In the genomic region with DNA sequence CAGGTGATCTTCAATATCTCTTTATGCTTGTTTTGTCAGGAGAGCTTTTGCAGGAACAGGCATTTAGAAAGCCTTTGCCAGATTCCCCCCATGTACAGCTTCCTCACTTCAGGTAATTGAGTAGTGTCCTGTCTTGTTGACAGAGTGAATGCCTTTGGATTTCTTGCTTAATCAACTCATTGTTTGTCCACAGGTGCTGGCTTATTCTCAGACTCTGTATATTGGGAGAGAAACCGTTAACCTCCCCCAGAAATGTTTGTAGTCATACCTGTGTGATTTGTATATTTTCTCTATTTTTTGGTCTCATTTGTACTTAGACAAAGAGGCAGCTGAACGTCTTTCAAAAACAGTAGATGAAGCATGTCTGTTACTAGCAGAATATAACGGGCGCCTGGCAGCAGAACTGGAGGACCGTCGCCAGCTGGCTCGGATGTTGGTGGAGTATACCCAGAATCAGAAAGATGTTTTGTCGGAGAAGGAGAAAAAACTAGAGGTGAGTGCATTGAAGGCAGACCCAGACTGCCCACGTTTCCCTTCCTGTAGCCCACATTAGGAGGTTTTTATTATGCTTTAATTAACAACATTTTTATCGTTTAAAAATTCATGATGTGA, we compare ENCODE assay signal across 24 cellular contexts. TPM values are rescaled to one million over a fixed set of nuclear protein-coding genes. Genes with fewer than 3 reads are reported as not detected.
DNase-seq lines count a peak whose midpoint lies in the region; ATAC-seq and TF ChIP-seq lines count a peak whose summit lies in the region.
"Had no signal": no experiment of that assay in that cellular context is flagged by ENCODE, and none has a peak within 500 bp of the region (broad histone marks: within the 10 kb centered on the region; RNA-seq: fewer than 3 reads in every experiment).

No MANE protein-coding gene starts in this region.

- ATAC-seq in heart left ventricle (peak in 3 of 4 donors; percentile 18 to 53 (median 46)), right lobe of liver (peak; percentile 66 to 81 (median 76)), GM21529 (IDR thresholded peaks at IDR 0.05; ENCODE audit: unreplicated experiment) (no peak)
- no peak for ATAC-seq in activated CD4-positive, CD25-positive, alpha-beta regulatory T cell treated with anti-CD3 and anti-CD28 coated beads, Interleukin-2, amount 50 U/mL, for 24 hours
- no peak for ATAC-seq in activated T-cell treated with anti-CD3 and anti-CD28 coated beads, Interleukin-2, amount 50 U/mL, for 4 hours
- ATAC-seq: stimulated activated effector memory CD8-positive, alpha-beta T cell treated with anti-CD3 and anti-CD28 coated beads, Interleukin-12 subunit alpha, Interleukin-12 subunit beta, amount 100 ng/mL, for 72 hours; WTC11 had no signal

- H3K27ac ChIP-seq in VCaP: peak overlapping the region; percentile 41
- H3K27ac ChIP-seq in heart left ventricle: peak overlapping the region in 11 of 12 donors; percentile 40 to 91 (median 73)
- peak overlapping the region; percentile 57 to 84 (median 73) for H3K27ac ChIP-seq in right lobe of liver

- H3K9me3 ChIP-seq in heart left ventricle (no peaks in the 10 kb centered on the region), right lobe of liver (no peaks in the 10 kb centered on the region)

- intact Hi-C loops in heart left ventricle (cut with DNase I): loop anchor here in 2 of 10 donors (10.0 kb wide), 2 partner anchors 259 to 339 kb away; no protein-coding TSS in a partner anchor
- intact Hi-C loops in right lobe of liver (cut with DNase I): loop anchor here in 1 of 2 donors (10.0 kb wide), 1 partner anchor 99 kb away; a partner anchor contains a TSS

- peaks cover 46% of the 10 kb centered on the region for H3K36me3 Mint-ChIP-seq in activated T-cell treated with anti-CD3 and anti-CD28 coated beads, Interleukin-2, amount 50 U/mL, for 4 hours (ENCODE audit: insufficient read depth)
- H3K36me3 Mint-ChIP-seq: stimulated activated effector memory CD8-positive, alpha-beta T cell treated with anti-CD3 and anti-CD28 coated beads, Interleukin-12 subunit alpha, Interleukin-12 subunit beta, amount 100 ng/mL, for 72 hours had no signal

- TF ChIP-seq POLR2A in heart left ventricle (IDR thresholded peaks at IDR 0.05) (no peak), right lobe of liver (IDR thresholded peaks at IDR 0.05) (peak; percentile 72)

- DNase-seq in Ammon's horn (ENCODE audit: low spot score) (peak; percentile 16), heart left ventricle (peak in 1 of 5 donors; percentile 48), right lobe of liver (peak; percentile 39 to 71 (median 68)), NCI-H524 (lab: John Stamatoyannopoulos, UW) (no peak)
- no peak for DNase-seq in activated T-cell treated with anti-CD3 and anti-CD28 coated beads, Interleukin-2, amount 50 U/mL, for 4 hours
- DNase-seq: activated CD4-positive, alpha-beta memory T cell treated with anti-CD3 and anti-CD28 coated beads for 36 hours; activated CD8-positive, alpha-beta memory T cell treated with anti-CD3 and anti-CD28 coated beads, Interleukin-2, amount 50 U/mL, for 48 hours; activated naive CD8-positive, alpha-beta T cell treated with anti-CD3 and anti-CD28 coated beads for 36 hours; effector memory CD4-positive, alpha-beta T cell; erythroblast; foreskin fibroblast; GF-D8; islet precursor cell; KG1; mammary epithelial cell; NCI-H146; NCI-H82 had no signal

- 57 to 68% (median 60%) methylated on average over 10 of the region's 10 CpGs for WGBS in heart left ventricle, 4 donors
- 27% methylated on average over 10 of the region's 10 CpGs for WGBS in right lobe of liver (ENCODE audit: insufficient coverage, low coverage, low lambda C conversion rate, missing lambda C conversion rate)

- H3K4me1 Mint-ChIP-seq in activated T-cell treated with anti-CD3 and anti-CD28 coated beads, Interleukin-2, amount 50 U/mL, for 4 hours (ENCODE audit: low read depth): no peaks in the 10 kb centered on the region
- H3K4me1 Mint-ChIP-seq: activated naive CD8-positive, alpha-beta T cell treated with anti-CD3 and anti-CD28 coated beads for 36 hours; stimulated activated effector memory CD8-positive, alpha-beta T cell treated with anti-CD3 and anti-CD28 coated beads, Interleukin-12 subunit alpha, Interleukin-12 subunit beta, amount 100 ng/mL, for 72 hours; WTC11 had no signal

- no peak overlapping the region for H3K4me3 Mint-ChIP-seq in activated T-cell treated with anti-CD3 and anti-CD28 coated beads, Interleukin-2, amount 50 U/mL, for 4 hours
- H3K4me3 Mint-ChIP-seq: activated CD4-positive, alpha-beta memory T cell treated with anti-CD3 and anti-CD28 coated beads for 36 hours; activated naive CD8-positive, alpha-beta T cell treated with anti-CD3 and anti-CD28 coated beads for 36 hours; stimulated activated effector memory CD8-positive, alpha-beta T cell treated with anti-CD3 and anti-CD28 coated beads, Interleukin-12 subunit alpha, Interleukin-12 subunit beta, amount 100 ng/mL, for 72 hours; WTC11 had no signal

- H3K4me1 ChIP-seq in heart left ventricle: peaks cover 0 to 31% (median 11%) of the 10 kb centered on the region in 12 donors
- peaks cover 0 to 37% (median 18%) of the 10 kb centered on the region in 4 donors for H3K4me1 ChIP-seq in right lobe of liver

- no peaks in the 10 kb centered on the region for H3K27me3 ChIP-seq in heart left ventricle
- H3K27me3 ChIP-seq in right lobe of liver: no peaks in the 10 kb centered on the region

- TF ChIP-seq CTCF in VCaP (conservative IDR thresholded peaks at IDR 0.05) (no peak), heart left ventricle (IDR thresholded peaks at IDR 0.05) (no peak), right lobe of liver (IDR thresholded peaks at IDR 0.05) (no peak)

- peaks cover 0 to 100% (median 97%) of the 10 kb centered on the region in 9 donors for H3K36me3 ChIP-seq in heart left ventricle
- peaks cover 0 to 25% (median 8%) of the 10 kb centered on the region in 4 donors for H3K36me3 ChIP-seq in right lobe of liver

- H3K9me3 Mint-ChIP-seq in activated T-cell treated with anti-CD3 and anti-CD28 coated beads, Interleukin-2, amount 50 U/mL, for 4 hours: no peaks in the 10 kb centered on the region
- H3K9me3 Mint-ChIP-seq: activated CD4-positive, alpha-beta memory T cell treated with anti-CD3 and anti-CD28 coated beads for 36 hours; activated T-helper 2 cell treated with anti-CD3 and anti-CD28 coated beads, Interferon-gamma antibody, Interleukin-2, Interleukin-4, amounts not matched to agents 10 μg/mL and 5 μg/mL and 100 μg/mL, durations not matched to agents 14 hours and 24 hours and 36 hours; stimulated activated effector memory CD8-positive, alpha-beta T cell treated with anti-CD3 and anti-CD28 coated beads, Interleukin-12 subunit alpha, Interleukin-12 subunit beta, amount 100 ng/mL, for 72 hours; WTC11 had no signal

- no peaks in the 10 kb centered on the region for H3K27me3 Mint-ChIP-seq in activated T-cell treated with anti-CD3 and anti-CD28 coated beads, Interleukin-2, amount 50 U/mL, for 4 hours (ENCODE audit: low read depth)
- H3K27me3 Mint-ChIP-seq: activated CD4-positive, alpha-beta memory T cell treated with anti-CD3 and anti-CD28 coated beads for 36 hours; activated naive CD8-positive, alpha-beta T cell treated with anti-CD3 and anti-CD28 coated beads for 36 hours had no signal

- H3K4me3 ChIP-seq in heart left ventricle (no peak overlapping the region), right lobe of liver (peak overlapping the region in 2 of 3 donors; percentile 32 to 36)
- H3K4me3 ChIP-seq: smooth muscle cell had no signal

RNA-seq across cellular contexts. Expression of a gene that starts 32.3 kb away (rescaled TPM):
- total RNA-seq in heart left ventricle (10 to 100 TPM; 32.5 to 60.2 (median 43.1) TPM), right lobe of liver (100 to 1,000 TPM in 1 of 6 experiments, 10 to 100 TPM in 5; 25.0 to 153 (median 37.9) TPM)
- polyA plus RNA-seq in heart left ventricle: 10 to 100 TPM in 1 of 2 donors, 1 to 10 TPM in 1; 9.1 to 41.3 TPM
- total RNA-seq in activated T-cell treated with anti-CD3 and anti-CD28 coated beads, Interleukin-2, amount 50 U/mL, for 4 hours: 10 to 100 TPM; 38.6 to 40.4 (median 39.6) TPM

RNA-seq across cellular contexts. Expression of a gene that starts 32.6 kb away (rescaled TPM):
- total RNA-seq in heart left ventricle (10 to 100 TPM in 8 of 9 donors, 1 to 10 TPM in 1; 9.7 to 13.3 (median 11.0) TPM), right lobe of liver (10 to 100 TPM in 4 of 6 experiments, 1 to 10 TPM in 2; 8.6 to 14.3 (median 11.3) TPM)
- polyA plus RNA-seq in heart left ventricle: 10 to 100 TPM in 1 of 2 donors, 1 to 10 TPM in 1; 7.3 to 10.9 TPM
- total RNA-seq in activated T-cell treated with anti-CD3 and anti-CD28 coated beads, Interleukin-2, amount 50 U/mL, for 4 hours: 10 to 100 TPM; 31.3 to 35.5 (median 35.0) TPM

Comparison
In these comparisons a context has a peak if more than half of its experiments do, and no peak if none do; other contexts are left out.
1. DNase-seq: peak in Ammon's horn (single experiment) and right lobe of liver (3 of 3); none in NCI-H524 (0 of 2) and activated T-cell treated with anti-CD3 and anti-CD28 coated beads, Interleukin-2, amount 50 U/mL, for 4 hours (single experiment).
2. ATAC-seq: peak in heart left ventricle (3 of 4) and right lobe of liver (4 of 4); none in activated CD4-positive, CD25-positive, alpha-beta regulatory T cell treated with anti-CD3 and anti-CD28 coated beads, Interleukin-2, amount 50 U/mL, for 24 hours (0 of 2), activated T-cell treated with anti-CD3 and anti-CD28 coated beads, Interleukin-2, amount 50 U/mL, for 4 hours (0 of 2) and GM21529 (single experiment).
3. H3K4me3 ChIP-seq: peak in right lobe of liver (2 of 3); none in heart left ventricle (0 of 12).
4. Peak in every context shown above with its lines, with median percentiles within 50 percentile points of each other: H3K27ac ChIP-seq.